Comparison of ENCODE assay signal across 15 cellular contexts in the genomic region with DNA sequence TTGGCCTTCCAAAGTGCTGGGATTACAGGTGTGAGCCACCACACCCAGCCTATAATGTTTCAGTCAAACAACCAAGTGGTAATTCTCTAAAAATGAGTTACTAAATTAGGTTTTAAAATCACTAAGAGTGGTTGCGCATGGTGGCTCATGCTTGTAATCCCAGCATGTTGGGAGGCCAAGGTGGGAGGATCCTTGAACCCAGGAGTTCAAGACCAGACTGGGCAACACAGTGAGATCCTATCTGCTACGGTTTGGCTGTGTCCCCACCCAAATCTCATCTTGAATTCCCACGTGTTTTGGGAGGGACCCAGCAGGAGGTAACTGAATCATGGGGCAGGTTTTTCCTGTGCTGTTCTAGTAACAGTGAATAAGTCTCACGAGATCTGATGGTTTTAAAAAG. TPM values are rescaled to one million over a fixed set of nuclear protein-coding genes. Genes with fewer than 3 reads are reported as not detected.
DNase-seq lines count a peak whose midpoint lies in the region; ATAC-seq, FAIRE-seq and TF ChIP-seq lines count a peak whose summit lies in the region.
"Had no signal": no experiment of that assay in that cellular context is flagged by ENCODE, and none has a peak within 500 bp of the region (broad histone marks: within the 10 kb centered on the region; RNA-seq: fewer than 3 reads in every experiment).

No MANE protein-coding gene starts in this region.

- H3K36me3 ChIP-seq in CD8-positive, alpha-beta T cell (ENCODE audit: insufficient read depth, low read length) = peaks cover 6% of the 10 kb centered on the region
- H3K36me3 ChIP-seq in HEK293 (ENCODE audit: control insufficient read depth in 2 of 2, insufficient read depth in 1 of 2, low read length in 2 of 2) (peaks cover 35 to 51% of the 10 kb centered on the region in 2 experiments), K562 (ENCODE audit: control insufficient read depth, insufficient read depth, low read length) (peaks cover 68% of the 10 kb centered on the region)

- H3K27ac Mint-ChIP-seq in CD8-positive, alpha-beta T cell = peak overlapping the region; percentile 45
- peak overlapping the region; percentile 20 for H3K27ac Mint-ChIP-seq in stimulated activated naive B cell treated with anti-CD40 and anti-IgM and Interleukin-4, amounts not matched to agents 10 μg/mL and 1 μg/mL and 100 μg/mL, for 72 hours
- H3K27ac Mint-ChIP-seq in activated T-helper 17 cell treated with anti-CD3 and anti-CD28 coated beads, Interleukin-2, amount 50 U/mL, for 72 hours = no peak overlapping the region
- no peak overlapping the region for H3K27ac Mint-ChIP-seq in activated naive CD8-positive, alpha-beta T cell treated with anti-CD3 and anti-CD28 coated beads for 36 hours

- ATAC-seq in CD8-positive, alpha-beta T cell = no peak
- no peak for ATAC-seq in K562
- ATAC-seq in stimulated activated naive B cell treated with anti-CD40 and anti-IgM and Interleukin-4, amounts not matched to agents 10 μg/mL and 1 μg/mL and 100 μg/mL, for 72 hours (replicated peaks) = no peak
- ATAC-seq in activated T-helper 17 cell treated with anti-CD3 and anti-CD28 coated beads, Interleukin-2, amount 50 U/mL, for 72 hours (replicated peaks) = no peak
- ATAC-seq: HCT116 had no signal

- H3K4me3 ChIP-seq in CD8-positive, alpha-beta T cell (ENCODE audit: low read depth, low read length) = no peak overlapping the region
- no peak overlapping the region for H3K4me3 ChIP-seq in HEK293 (ENCODE audit: low read depth, low read length)
- H3K4me3 ChIP-seq in K562 = no peak overlapping the region
- H3K4me3 ChIP-seq: BLaER1 had no signal

- H3K4me2 ChIP-seq in K562 (ENCODE audit: insufficient read depth, low read length) = no peak overlapping the region
- H3K4me2 ChIP-seq: BLaER1 had no signal

- in situ Hi-C loops in K562 (cut with MboI) = no loop called here

- no peak overlapping the region for H3K9ac ChIP-seq in K562 (ENCODE audit: insufficient read depth in 1 of 2, low read depth in 2 of 2, low read length in 2 of 2)
- H3K9ac ChIP-seq: BLaER1 had no signal

- no peak for DNase-seq in CD8-positive, alpha-beta T cell
- DNase-seq in K562 (ENCODE audit: extremely low read depth in 1 of 4, low spot score in 3 of 4) = no peak
- DNase-seq in stimulated activated naive B cell treated with anti-CD40 and anti-IgM and Interleukin-4, amounts not matched to agents 10 μg/mL and 1 μg/mL and 100 μg/mL, for 72 hours = no peak
- no peak for DNase-seq in GM19238 (ENCODE audit: insufficient read length, low spot score)
- DNase-seq in activated naive CD8-positive, alpha-beta T cell treated with anti-CD3 and anti-CD28 coated beads for 36 hours = no peak
- DNase-seq: DMS 273 treated with DMSO at 0.1 percent for 48 hours, EL, Karpas-422 had no signal

- no peaks in the 10 kb centered on the region for H3K9me3 ChIP-seq in CD8-positive, alpha-beta T cell (ENCODE audit: low read length)
- H3K9me3 ChIP-seq in HEK293 (ENCODE audit: control insufficient read depth, insufficient read depth, low read depth, low read length) = no peaks in the 10 kb centered on the region
- H3K9me3 ChIP-seq in K562 (replicated peaks; ENCODE audit: control insufficient read depth, insufficient read depth, low read depth, low read length) = no peaks in the 10 kb centered on the region

- H2AFZ ChIP-seq in K562 (ENCODE audit: low read depth, low read length) = no peak overlapping the region

- H3K27me3 Mint-ChIP-seq in CD8-positive, alpha-beta T cell (ENCODE audit: low read depth) = no peaks in the 10 kb centered on the region
- H3K27me3 Mint-ChIP-seq in stimulated activated naive B cell treated with anti-CD40 and anti-IgM and Interleukin-4, amounts not matched to agents 10 μg/mL and 1 μg/mL and 100 μg/mL, for 72 hours = no peaks in the 10 kb centered on the region
- no peaks in the 10 kb centered on the region for H3K27me3 Mint-ChIP-seq in activated T-helper 17 cell treated with anti-CD3 and anti-CD28 coated beads, Interleukin-2, amount 50 U/mL, for 72 hours
- H3K27me3 Mint-ChIP-seq in activated naive CD8-positive, alpha-beta T cell treated with anti-CD3 and anti-CD28 coated beads for 36 hours = no peaks in the 10 kb centered on the region

- CTCF ChIA-PET in CD8-positive, alpha-beta T cell (lab: Charles Lee) = no interaction called here
- CTCF ChIA-PET in HEK293 (lab: Yijun Ruan, JAX) (interaction anchor here (1.1 kb wide), 1 partner anchor 119 kb away, joined by 4 read pairs; no protein-coding TSS in a partner anchor), K562 (lab: Yijun Ruan, JAX; ENCODE audit: low intra/inter-chr PET ratio) (no interaction called here)

- H3K9me1 ChIP-seq in K562 (ENCODE audit: control insufficient read depth, insufficient read depth, low read length) = no peaks in the 10 kb centered on the region

- TF ChIP-seq POLR2A in K562 (conservative IDR thresholded peaks at IDR 0.05) = no peak

- intact Hi-C loops in CD8-positive, alpha-beta T cell (cut with DNase I, micrococcal nuclease) = no loop called here
- intact Hi-C loops in K562 (cut with micrococcal nuclease) = no loop called here

- peaks cover 49% of the 10 kb centered on the region for H3K79me2 ChIP-seq in K562 (ENCODE audit: control insufficient read depth, insufficient read depth, low read length)

- no peak for TF ChIP-seq EP300 in K562 (IDR thresholded peaks at IDR 0.05; ENCODE audit: low read length)

- no peaks in the 10 kb centered on the region for H3K9me3 Mint-ChIP-seq in CD8-positive, alpha-beta T cell
- H3K9me3 Mint-ChIP-seq in stimulated activated naive B cell treated with anti-CD40 and anti-IgM and Interleukin-4, amounts not matched to agents 10 μg/mL and 1 μg/mL and 100 μg/mL, for 72 hours = peaks cover 6 to 8% of the 10 kb centered on the region in 2 donors
- H3K9me3 Mint-ChIP-seq in activated T-helper 17 cell treated with anti-CD3 and anti-CD28 coated beads, Interleukin-2, amount 50 U/mL, for 72 hours = no peaks in the 10 kb centered on the region
- H3K9me3 Mint-ChIP-seq in activated naive CD8-positive, alpha-beta T cell treated with anti-CD3 and anti-CD28 coated beads for 36 hours = no peaks in the 10 kb centered on the region

- H3K4me1 ChIP-seq in CD8-positive, alpha-beta T cell (ENCODE audit: insufficient read depth, low read length) = no peaks in the 10 kb centered on the region
- H3K4me1 ChIP-seq in HEK293 (ENCODE audit: control insufficient read depth, insufficient read depth, low read length) (no peaks in the 10 kb centered on the region), K562 (replicated peaks in 1 of 2; ENCODE audit: control insufficient read depth in 2 of 2, insufficient read depth in 2 of 2, low read length in 2 of 2) (peaks cover 0 to 3% of the 10 kb centered on the region in 2 experiments; a peak in 1 of 5 replicates)

- TF ChIP-seq CTCF in CD8-positive, alpha-beta T cell (IDR thresholded peaks at IDR 0.05) = no peak
- no peak for TF ChIP-seq CTCF in HEK293 (tag by site-specific recombination; IDR thresholded peaks at IDR 0.05)
- no peak for TF ChIP-seq CTCF in K562 (IDR thresholded peaks at IDR 0.05 in 2 of 3, conservative IDR thresholded peaks at IDR 0.05 in 1 of 3; ENCODE audit: insufficient read depth in 2 of 3, low read depth in 1 of 3, low read length in 3 of 3)

- no peak overlapping the region for H3K4me3 Mint-ChIP-seq in CD8-positive, alpha-beta T cell
- H3K4me3 Mint-ChIP-seq in stimulated activated naive B cell treated with anti-CD40 and anti-IgM and Interleukin-4, amounts not matched to agents 10 μg/mL and 1 μg/mL and 100 μg/mL, for 72 hours = no peak overlapping the region
- H3K4me3 Mint-ChIP-seq in activated T-helper 17 cell treated with anti-CD3 and anti-CD28 coated beads, Interleukin-2, amount 50 U/mL, for 72 hours = no peak overlapping the region
- no peak overlapping the region for H3K4me3 Mint-ChIP-seq in activated naive CD8-positive, alpha-beta T cell treated with anti-CD3 and anti-CD28 coated beads for 36 hours

- FAIRE-seq in K562 (lab: Jason Lieb, UNC) = no peak
- FAIRE-seq: G401.6, GM12892, GM19239 had no signal

- H4K20me1 ChIP-seq in K562 (replicated peaks; ENCODE audit: control insufficient read depth, insufficient read depth, low read length) = no peaks in the 10 kb centered on the region

- H3K4me1 Mint-ChIP-seq in CD8-positive, alpha-beta T cell (ENCODE audit: low read depth) = peaks cover 18% of the 10 kb centered on the region
- H3K4me1 Mint-ChIP-seq in stimulated activated naive B cell treated with anti-CD40 and anti-IgM and Interleukin-4, amounts not matched to agents 10 μg/mL and 1 μg/mL and 100 μg/mL, for 72 hours = peaks cover 14 to 43% of the 10 kb centered on the region in 2 donors
- H3K4me1 Mint-ChIP-seq in activated T-helper 17 cell treated with anti-CD3 and anti-CD28 coated beads, Interleukin-2, amount 50 U/mL, for 72 hours = peaks cover 8% of the 10 kb centered on the region
- H3K4me1 Mint-ChIP-seq in activated naive CD8-positive, alpha-beta T cell treated with anti-CD3 and anti-CD28 coated beads for 36 hours = peaks cover 18% of the 10 kb centered on the region

- no peak overlapping the region for H3K27ac ChIP-seq in CD8-positive, alpha-beta T cell (ENCODE audit: low read depth, low read length)
- H3K27ac ChIP-seq in HEK293 (ENCODE audit: extremely low read depth, low read depth, low read length) = no peak overlapping the region
- no peak overlapping the region for H3K27ac ChIP-seq in K562 (ENCODE audit: extremely low read depth, low read depth, low read length)
- H3K27ac ChIP-seq: BLaER1 had no signal

- 81% methylated on average over 4 of the region's 4 CpGs for whole genome bisulfite sequencing in K562 (ENCODE audit: insufficient coverage, low coverage, missing lambda C conversion rate)

- TF ChIP-seq RAD21 in K562 (CRISPR knock-in tag; conservative IDR thresholded peaks at IDR 0.05 in 1 of 2, IDR thresholded peaks at IDR 0.05 in 1 of 2) = no peak

- H3K27me3 ChIP-seq in CD8-positive, alpha-beta T cell (ENCODE audit: insufficient read depth, low read length) = no peaks in the 10 kb centered on the region
- no peaks in the 10 kb centered on the region for H3K27me3 ChIP-seq in K562 (ENCODE audit: control insufficient read depth in 2 of 2, insufficient read depth in 2 of 2, low read length in 2 of 2)
- H3K27me3 ChIP-seq: BLaER1 had no signal

- BruUV-seq in K562 (replicated peaks; lab: Mats Ljungman, UMichigan) = no TSS peak

- H3K36me3 Mint-ChIP-seq in CD8-positive, alpha-beta T cell = peaks cover 49% of the 10 kb centered on the region
- H3K36me3 Mint-ChIP-seq in stimulated activated naive B cell treated with anti-CD40 and anti-IgM and Interleukin-4, amounts not matched to agents 10 μg/mL and 1 μg/mL and 100 μg/mL, for 72 hours = peaks cover 45 to 46% of the 10 kb centered on the region in 2 donors
- peaks cover 82% of the 10 kb centered on the region for H3K36me3 Mint-ChIP-seq in activated T-helper 17 cell treated with anti-CD3 and anti-CD28 coated beads, Interleukin-2, amount 50 U/mL, for 72 hours (ENCODE audit: low read depth)
- H3K36me3 Mint-ChIP-seq in activated naive CD8-positive, alpha-beta T cell treated with anti-CD3 and anti-CD28 coated beads for 36 hours = peaks cover 33% of the 10 kb centered on the region

- POLR2A ChIA-PET in CD8-positive, alpha-beta T cell (lab: Charles Lee) = interaction anchor here (0.7 kb wide), 1 partner anchor 24 kb away, joined by 3 read pairs; no protein-coding TSS in a partner anchor
- POLR2A ChIA-PET in HEK293 (lab: Yijun Ruan, JAX) (no interaction called here), K562 (lab: Yijun Ruan, JAX) (no interaction called here)

RNA-seq across cellular contexts. Expression of gene SEC11A, which starts 26.1 kb away (rescaled TPM):
- total RNA-seq in CD8-positive, alpha-beta T cell = 10 to 100 TPM; 36.4 to 38.5 TPM
- 73.8 and 151 TPM in 2 replicates for total RNA-seq in K562 (2011; cell fraction: chromatin; rRNA removed; ENCODE audit: low replicate concordance)
- total RNA-seq in K562 (2011; cell fraction: nucleolus; rRNA removed) = 86.1 and 103 TPM in 2 replicates
- 189 and 195 TPM in 2 replicates for total RNA-seq in K562 (2011; cell fraction: nucleoplasm; rRNA removed)
- total RNA-seq in K562 (2014; rRNA removed) (170 and 198 TPM in 2 replicates), K562 (2014; rRNA removed; fragmentation: Illumina TruSeq; extraction: Trizol) (270 and 314 TPM in 2 replicates), K562 (2015; rRNA removed; fragmentation: Illumina TruSeq; extraction: Trizol) (204 and 217 TPM in 2 replicates), K562 (2021) (175 and 183 TPM in 2 replicates)
- polyA plus RNA-seq in K562 (2011; rRNA removed) (166 and 238 TPM in 2 replicates), K562 (2014; fragmentation: Illumina TruSeq; extraction: Trizol) (240 and 254 TPM in 2 replicates), K562 (2014; fragmentation: Nextera tagmentation; extraction: Ambion mirVana) (100 to 1,000 TPM; 206 to 229 TPM), K562 (2014; rRNA removed) (301 and 310 TPM in 2 replicates)
- 49.8 and 172 TPM in 2 replicates for polyA plus RNA-seq in K562 (2011; cell fraction: cytosol; rRNA removed)
- polyA plus RNA-seq in K562 (2011; cell fraction: nucleus; rRNA removed) = 32.1 and 71.9 TPM in 2 replicates
- 230 and 261 TPM in 2 replicates for polyA plus RNA-seq in K562 (2012)
- 166 and 171 TPM in 2 replicates for polyA minus RNA-seq in K562 (2011; rRNA and poly(A)+ RNA removed)
- 52.9 and 55.4 TPM in 2 replicates for polyA minus RNA-seq in K562 (2011; cell fraction: cytosol; rRNA and poly(A)+ RNA removed)
- 17.9 and 29.9 TPM in 2 replicates for polyA minus RNA-seq in K562 (2011; cell fraction: nucleus; rRNA and poly(A)+ RNA removed)
- 100 to 1,000 TPM; 111 to 116 TPM for total RNA-seq in activated T-helper 17 cell treated with anti-CD3 and anti-CD28 coated beads, Interleukin-2, amount 50 U/mL, for 72 hours
- 10 to 100 TPM; 89.3 to 93.5 TPM for total RNA-seq in activated naive CD8-positive, alpha-beta T cell treated with anti-CD3 and anti-CD28 coated beads for 36 hours

RNA-seq across cellular contexts. Expression of gene NMB, which starts 31.9 kb away (rescaled TPM):
- 1 to 10 TPM; 1.8 to 2.0 TPM for total RNA-seq in CD8-positive, alpha-beta T cell
- 0.53 TPM in 1 of 2 replicates, not detected in the other for total RNA-seq in K562 (2011; cell fraction: chromatin; rRNA removed; ENCODE audit: low replicate concordance)
- 0.83 and 1.1 TPM in 2 replicates for total RNA-seq in K562 (2011; cell fraction: nucleolus; rRNA removed)
- 0.66 TPM in 1 of 2 replicates, not detected in the other for total RNA-seq in K562 (2011; cell fraction: nucleoplasm; rRNA removed)
- 0.53 TPM in 1 of 2 replicates, not detected in the other for total RNA-seq in K562 (2014; rRNA removed)
- total RNA-seq in K562 (2014; rRNA removed; fragmentation: Illumina TruSeq; extraction: Trizol) = not detected in 2 replicates
- total RNA-seq in K562 (2015; rRNA removed; fragmentation: Illumina TruSeq; extraction: Trizol) = not detected in 2 replicates
- total RNA-seq in K562 (2021) = 0.16 and 0.25 TPM in 2 replicates
- 0.07 and 0.22 TPM in 2 replicates for polyA plus RNA-seq in K562 (2011; rRNA removed)
- 0.18 TPM in 1 of 2 replicates, not detected in the other for polyA plus RNA-seq in K562 (2011; cell fraction: cytosol; rRNA removed)
- polyA plus RNA-seq in K562 (2011; cell fraction: nucleus; rRNA removed) = 0.11 and 0.78 TPM in 2 replicates
- 0.13 and 0.17 TPM in 2 replicates for polyA plus RNA-seq in K562 (2012)
- not detected in 2 replicates for polyA plus RNA-seq in K562 (2014; fragmentation: Illumina TruSeq; extraction: Trizol)
- under 1 TPM; 0.06 to 0.11 TPM for polyA plus RNA-seq in K562 (2014; fragmentation: Nextera tagmentation; extraction: Ambion mirVana)
- polyA plus RNA-seq in K562 (2014; rRNA removed) = not detected in 2 replicates
- polyA minus RNA-seq in K562 (2011; rRNA and poly(A)+ RNA removed) = not detected in 2 replicates
- polyA minus RNA-seq in K562 (2011; cell fraction: cytosol; rRNA and poly(A)+ RNA removed) = not detected in 2 replicates
- 0.33 and 0.40 TPM in 2 replicates for polyA minus RNA-seq in K562 (2011; cell fraction: nucleus; rRNA and poly(A)+ RNA removed)
- total RNA-seq in activated T-helper 17 cell treated with anti-CD3 and anti-CD28 coated beads, Interleukin-2, amount 50 U/mL, for 72 hours = 1 to 10 TPM; 7.8 TPM
- total RNA-seq in activated naive CD8-positive, alpha-beta T cell treated with anti-CD3 and anti-CD28 coated beads for 36 hours = 1 to 10 TPM; 2.6 TPM

RNA-seq across cellular contexts. Expression of gene WDR73, which starts 35.8 kb away (rescaled TPM):
- total RNA-seq in CD8-positive, alpha-beta T cell = 10 to 100 TPM; 21.1 to 22.3 TPM
- 56.0 and 88.7 TPM in 2 replicates for total RNA-seq in K562 (2011; cell fraction: chromatin; rRNA removed; ENCODE audit: low replicate concordance)
- total RNA-seq in K562 (2011; cell fraction: nucleolus; rRNA removed) = 38.7 and 40.2 TPM in 2 replicates
- 39.6 and 44.4 TPM in 2 replicates for total RNA-seq in K562 (2011; cell fraction: nucleoplasm; rRNA removed)
- 20.7 and 21.7 TPM in 2 replicates for total RNA-seq in K562 (2014; rRNA removed)
- 24.3 and 24.4 TPM in 2 replicates for total RNA-seq in K562 (2014; rRNA removed; fragmentation: Illumina TruSeq; extraction: Trizol)
- total RNA-seq in K562 (2015; rRNA removed; fragmentation: Illumina TruSeq; extraction: Trizol) = 18.6 and 19.8 TPM in 2 replicates
- total RNA-seq in K562 (2021) = 21.7 and 22.8 TPM in 2 replicates
- polyA plus RNA-seq in K562 (2011; rRNA removed) = 20.1 and 24.3 TPM in 2 replicates
- 19.5 and 21.1 TPM in 2 replicates for polyA plus RNA-seq in K562 (2011; cell fraction: cytosol; rRNA removed)
- 46.9 and 57.8 TPM in 2 replicates for polyA plus RNA-seq in K562 (2011; cell fraction: nucleus; rRNA removed)
- 16.7 and 20.6 TPM in 2 replicates for polyA plus RNA-seq in K562 (2012)
- 21.9 and 25.4 TPM in 2 replicates for polyA plus RNA-seq in K562 (2014; fragmentation: Illumina TruSeq; extraction: Trizol)
- 10 to 100 TPM in 1 of 2 experiments, 1 to 10 TPM in 1; 9.2 to 11.5 TPM for polyA plus RNA-seq in K562 (2014; fragmentation: Nextera tagmentation; extraction: Ambion mirVana)
- 23.9 and 30.7 TPM in 2 replicates for polyA plus RNA-seq in K562 (2014; rRNA removed)
- polyA minus RNA-seq in K562 (2011; rRNA and poly(A)+ RNA removed) = 23.4 and 29.0 TPM in 2 replicates
- 6.8 and 11.5 TPM in 2 replicates for polyA minus RNA-seq in K562 (2011; cell fraction: cytosol; rRNA and poly(A)+ RNA removed)
- 17.0 and 20.9 TPM in 2 replicates for polyA minus RNA-seq in K562 (2011; cell fraction: nucleus; rRNA and poly(A)+ RNA removed)
- 10 to 100 TPM; 14.8 to 22.5 TPM for total RNA-seq in activated T-helper 17 cell treated with anti-CD3 and anti-CD28 coated beads, Interleukin-2, amount 50 U/mL, for 72 hours
- total RNA-seq in activated naive CD8-positive, alpha-beta T cell treated with anti-CD3 and anti-CD28 coated beads for 36 hours = 10 to 100 TPM; 22.1 to 26.3 TPM

RNA-seq across cellular contexts. Expression of gene ZNF592, which starts 58.5 kb away (rescaled TPM):
- total RNA-seq in CD8-positive, alpha-beta T cell = 10 to 100 TPM; 24.6 to 25.1 TPM
- 22.7 and 35.2 TPM in 2 replicates for total RNA-seq in K562 (2011; cell fraction: chromatin; rRNA removed; ENCODE audit: low replicate concordance)
- 18.4 and 21.7 TPM in 2 replicates for total RNA-seq in K562 (2011; cell fraction: nucleolus; rRNA removed)
- total RNA-seq in K562 (2011; cell fraction: nucleoplasm; rRNA removed) = 22.7 and 26.9 TPM in 2 replicates
- total RNA-seq in K562 (2014; rRNA removed) (5.9 and 9.1 TPM in 2 replicates), K562 (2014; rRNA removed; fragmentation: Illumina TruSeq; extraction: Trizol) (6.3 and 6.6 TPM in 2 replicates), K562 (2015; rRNA removed; fragmentation: Illumina TruSeq; extraction: Trizol) (9.1 and 9.2 TPM in 2 replicates), K562 (2021) (22.0 and 23.8 TPM in 2 replicates)
- polyA plus RNA-seq in K562 (2011; rRNA removed) (7.4 and 10.4 TPM in 2 replicates), K562 (2014; fragmentation: Illumina TruSeq; extraction: Trizol) (18.5 and 18.8 TPM in 2 replicates), K562 (2014; fragmentation: Nextera tagmentation; extraction: Ambion mirVana) (1 to 10 TPM in 1 of 2 experiments, under 1 TPM in 1; 0.88 to 1.7 TPM), K562 (2014; rRNA removed) (11.6 TPM in 2 replicates)
- 8.8 and 14.0 TPM in 2 replicates for polyA plus RNA-seq in K562 (2011; cell fraction: cytosol; rRNA removed)
- polyA plus RNA-seq in K562 (2011; cell fraction: nucleus; rRNA removed) = 15.9 and 24.2 TPM in 2 replicates
- polyA plus RNA-seq in K562 (2012) = 12.6 and 16.1 TPM in 2 replicates
- polyA minus RNA-seq in K562 (2011; rRNA and poly(A)+ RNA removed) = 7.6 and 8.8 TPM in 2 replicates
- 13.0 and 13.9 TPM in 2 replicates for polyA minus RNA-seq in K562 (2011; cell fraction: cytosol; rRNA and poly(A)+ RNA removed)
- polyA minus RNA-seq in K562 (2011; cell fraction: nucleus; rRNA and poly(A)+ RNA removed) = 8.2 and 9.0 TPM in 2 replicates
- total RNA-seq in activated T-helper 17 cell treated with anti-CD3 and anti-CD28 coated beads, Interleukin-2, amount 50 U/mL, for 72 hours = 10 to 100 TPM; 23.8 to 36.8 TPM
- 10 to 100 TPM; 24.5 to 26.5 TPM for total RNA-seq in activated naive CD8-positive, alpha-beta T cell treated with anti-CD3 and anti-CD28 coated beads for 36 hours

Comparison
In these comparisons a context has a peak if more than half of its experiments do, and no peak if none do; other contexts are left out.
1. H3K27ac Mint-ChIP-seq: peak in CD8-positive, alpha-beta T cell (single experiment) and stimulated activated naive B cell treated with anti-CD40 and anti-IgM and Interleukin-4, amounts not matched to agents 10 μg/mL and 1 μg/mL and 100 μg/mL, for 72 hours (single experiment); none in activated T-helper 17 cell treated with anti-CD3 and anti-CD28 coated beads, Interleukin-2, amount 50 U/mL, for 72 hours (single experiment) and activated naive CD8-positive, alpha-beta T cell treated with anti-CD3 and anti-CD28 coated beads for 36 hours (single experiment).